ENCODE assay signal across 8 cellular contexts in the genomic region with DNA sequence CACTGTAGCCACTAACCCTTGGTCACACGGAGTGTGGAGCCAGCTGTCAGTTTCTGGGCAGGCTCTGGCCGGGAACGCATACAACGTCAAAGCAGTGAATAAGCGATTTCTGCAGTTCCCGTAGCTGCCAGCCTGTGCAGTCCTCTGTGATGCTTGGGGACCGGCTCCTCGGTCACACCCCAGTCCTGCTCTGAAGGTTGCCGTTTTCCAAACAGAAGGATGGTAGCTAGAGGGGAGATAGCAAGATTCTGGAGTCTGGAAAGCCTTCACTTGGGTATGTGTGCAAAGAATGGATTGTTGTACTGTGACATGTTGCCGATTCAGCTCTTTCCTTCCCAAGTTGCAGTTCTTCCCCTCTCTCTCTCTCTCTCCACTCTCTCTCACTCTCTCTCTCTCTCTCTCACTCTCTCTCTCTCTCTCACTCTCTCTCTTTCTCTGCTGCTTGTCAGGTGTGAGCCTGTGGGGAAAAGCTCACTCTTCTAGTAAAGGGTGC. TPM values are rescaled to one million over a fixed set of nuclear protein-coding genes. Genes with fewer than 3 reads are reported as not detected.
A peak's percentile ranks its signal among the peaks of the same experiment; 100 is the strongest.
DNase-seq lines count a peak whose midpoint lies in the region; ATAC-seq and TF ChIP-seq lines count a peak whose summit lies in the region.

No MANE protein-coding gene starts in this region.

- CTCF ChIA-PET in CD4-positive, alpha-beta T cell (lab: Charles Lee): interaction anchor here (0.5 to 3.2 kb wide), 11 partner anchors 9 to 381 kb away, joined by 3 to 16 read pairs (median 6); no protein-coding TSS in a partner anchor
- CTCF ChIA-PET in activated B cell treated with CpG ODN at 0.5 μM for 24 hours (lab: Charles Lee): interaction anchor here (1.1 to 1.7 kb wide), 2 partner anchors 10 to 42 kb away, joined by 3 to 9 read pairs; no protein-coding TSS in a partner anchor

- H2BK120ac ChIP-seq in mesenchymal stem cell (ENCODE audit: low read depth, low read length): peak overlapping the region; percentile 27

- H3K27me3 ChIP-seq in CD4-positive, alpha-beta T cell (ENCODE audit: control insufficient read depth, insufficient read depth, low read length): no peaks in the 10 kb centered on the region
- no peaks in the 10 kb centered on the region for H3K27me3 ChIP-seq in mesenchymal stem cell (ENCODE audit: control insufficient read depth in 1 of 2, insufficient read depth in 1 of 2, low read length in 2 of 2)
- no peaks in the 10 kb centered on the region for H3K27me3 ChIP-seq in stomach

- no peaks in the 10 kb centered on the region for H3K9me3 Mint-ChIP-seq in CD4-positive, alpha-beta T cell
- H3K9me3 Mint-ChIP-seq in activated B cell treated with CpG ODN at 0.5 μM for 24 hours: no peaks in the 10 kb centered on the region

- H3K27ac Mint-ChIP-seq in CD4-positive, alpha-beta T cell: peak overlapping the region; percentile 97
- H3K27ac Mint-ChIP-seq in activated B cell treated with CpG ODN at 0.5 μM for 24 hours: peak overlapping the region; percentile 95

- DNase-seq in CD4-positive, alpha-beta T cell: peak in 8 of 10 experiments; percentile 42 to 66 (median 52)
- DNase-seq in activated B cell treated with CpG ODN at 0.5 μM for 24 hours: no peak
- peak; percentile 90 for DNase-seq in coronary artery (ENCODE audit: low spot score)
- peak; percentile 73 for DNase-seq in mesenchymal stem cell
- DNase-seq in stomach: peak; percentile 61
- no peak for DNase-seq in SW 1271 (lab: John Stamatoyannopoulos, UW)

- H3K23ac ChIP-seq in mesenchymal stem cell (ENCODE audit: low read length in 2 of 2): no peak overlapping the region

- no peak overlapping the region for H2BK12ac ChIP-seq in mesenchymal stem cell (ENCODE audit: low read length in 2 of 2)

- peak overlapping the region; percentile 74 for H3K4me3 ChIP-seq in coronary artery
- peak overlapping the region; percentile 37 to 76 for H3K4me3 ChIP-seq in mesenchymal stem cell (ENCODE audit: insufficient read depth in 1 of 2, low read depth in 1 of 2, low read length in 2 of 2)
- H3K4me3 ChIP-seq in stomach: peak overlapping the region; percentile 15 to 37 (median 32)

- peaks cover 45% of the 10 kb centered on the region for H3K36me3 Mint-ChIP-seq in CD4-positive, alpha-beta T cell (ENCODE audit: low read depth)
- peaks cover 5% of the 10 kb centered on the region for H3K36me3 Mint-ChIP-seq in activated B cell treated with CpG ODN at 0.5 μM for 24 hours (ENCODE audit: low read depth)

- H2AFZ ChIP-seq in mesenchymal stem cell (ENCODE audit: low read depth, low read length): peak overlapping the region; percentile 32

- H3K4ac ChIP-seq in mesenchymal stem cell (ENCODE audit: low read depth in 1 of 2, low read length in 2 of 2): peak overlapping the region; percentile 17 to 51

- no peaks in the 10 kb centered on the region for H3K36me3 ChIP-seq in mesenchymal stem cell (ENCODE audit: control insufficient read depth in 1 of 2, insufficient read depth in 2 of 2, low read depth in 1 of 2, low read length in 2 of 2)
- H3K36me3 ChIP-seq in stomach: peaks cover 0 to 3% (median 0%) of the 10 kb centered on the region in 4 donors

- H3K14ac ChIP-seq in mesenchymal stem cell (ENCODE audit: low read length in 2 of 2): peak overlapping the region in 1 of 2 experiments; percentile 35

- intact Hi-C loops in CD4-positive, alpha-beta T cell (cut with DNase I, micrococcal nuclease): loop anchor here (1.0 to 10.0 kb wide), 4 partner anchors 9 to 1014 kb away; a partner anchor contains a TSS
- intact Hi-C loops in activated B cell treated with CpG ODN at 0.5 μM for 24 hours (cut with micrococcal nuclease) (loop anchor here (1.0 to 10.0 kb wide), 9 partner anchors 42 to 693 kb away; a partner anchor contains a TSS), stomach (cut with DNase I; ENCODE audit: low total_unique reads) (no loop called here)

- H3K9me3 ChIP-seq in CD4-positive, alpha-beta T cell (ENCODE audit: control insufficient read depth, low read length): no peaks in the 10 kb centered on the region
- H3K9me3 ChIP-seq in mesenchymal stem cell (ENCODE audit: control insufficient read depth, low read length): no peaks in the 10 kb centered on the region
- no peaks in the 10 kb centered on the region for H3K9me3 ChIP-seq in stomach

- H4K91ac ChIP-seq in mesenchymal stem cell (ENCODE audit: low read length): no peak overlapping the region

- H4K8ac ChIP-seq in mesenchymal stem cell (ENCODE audit: low read length): peak overlapping the region; percentile 75

- peak overlapping the region; percentile 99 for H3K27ac ChIP-seq in CD4-positive, alpha-beta T cell (ENCODE audit: low read depth, low read length)
- peak overlapping the region; percentile 79 to 93 for H3K27ac ChIP-seq in coronary artery
- peak overlapping the region; percentile 84 for H3K27ac ChIP-seq in mesenchymal stem cell (ENCODE audit: low read length, poor library complexity, severe bottlenecking)
- peak overlapping the region; percentile 19 to 87 (median 86) for H3K27ac ChIP-seq in stomach

- H3K18ac ChIP-seq in mesenchymal stem cell (ENCODE audit: low read depth in 1 of 2, low read length in 2 of 2): peak overlapping the region; percentile 5 to 48

- ATAC-seq in CD4-positive, alpha-beta T cell (ENCODE audit: poor library complexity): peak; percentile 36
- ATAC-seq in GM19455 (IDR thresholded peaks at IDR 0.05; ENCODE audit: unreplicated experiment) (peak; percentile 51), HG03521 (IDR thresholded peaks at IDR 0.05; ENCODE audit: unreplicated experiment) (peak; percentile 42), activated B cell treated with CpG ODN at 0.5 μM for 24 hours (ENCODE audit: low read depth) (peak; percentile 55)

- no peak overlapping the region for H2AK5ac ChIP-seq in mesenchymal stem cell (ENCODE audit: low read length, severe bottlenecking)

- H3K9ac ChIP-seq in mesenchymal stem cell (ENCODE audit: low read length): peak overlapping the region; percentile 69

- H3K4me3 Mint-ChIP-seq in CD4-positive, alpha-beta T cell: peak overlapping the region; percentile 88
- peak overlapping the region; percentile 87 for H3K4me3 Mint-ChIP-seq in activated B cell treated with CpG ODN at 0.5 μM for 24 hours

- H2BK15ac ChIP-seq in mesenchymal stem cell (ENCODE audit: low read depth, poor library complexity, severe bottlenecking): no peak overlapping the region

- POLR2A ChIA-PET in CD4-positive, alpha-beta T cell (lab: Charles Lee): interaction anchor here (0.7 to 15.8 kb wide), 11 partner anchors 12 to 895 kb away, joined by 3 to 596 read pairs (median 4); a partner anchor contains a TSS
- POLR2A ChIA-PET in activated B cell treated with CpG ODN at 0.5 μM for 24 hours (lab: Charles Lee): interaction anchor here (0.9 to 1.4 kb wide), 4 partner anchors 17 to 895 kb away, joined by 3 to 4 read pairs (median 3); no protein-coding TSS in a partner anchor

- TF ChIP-seq EP300 in stomach (IDR thresholded peaks at IDR 0.05): no peak

- peaks cover 7% of the 10 kb centered on the region for H3K79me1 ChIP-seq in mesenchymal stem cell (replicated peaks; ENCODE audit: low read length, poor library complexity, severe bottlenecking)

- peaks cover 18% of the 10 kb centered on the region for H3K4me1 ChIP-seq in mesenchymal stem cell (ENCODE audit: control insufficient read depth, insufficient read depth, low read depth, low read length)
- H3K4me1 ChIP-seq in stomach: peaks cover 30 to 70% (median 45%) of the 10 kb centered on the region in 4 donors

- H2BK5ac ChIP-seq in mesenchymal stem cell (ENCODE audit: low read depth, low read length, poor library complexity, severe bottlenecking): no peak overlapping the region

- no peak for TF ChIP-seq POLR2A in stomach (IDR thresholded peaks at IDR 0.05)

- peaks cover 95% of the 10 kb centered on the region for H3K4me1 Mint-ChIP-seq in CD4-positive, alpha-beta T cell (ENCODE audit: low read depth)
- H3K4me1 Mint-ChIP-seq in activated B cell treated with CpG ODN at 0.5 μM for 24 hours: peaks cover 76% of the 10 kb centered on the region

- WGBS in mesenchymal stem cell: 43% methylated on average over 8 of the region's 10 CpGs
- 0 to 17% (median 4%) methylated on average over 9 to 10 of the region's 10 CpGs for WGBS in stomach, 5 donors

- no peak for TF ChIP-seq CTCF in CD4-positive, alpha-beta T cell (IDR thresholded peaks at IDR 0.05)
- TF ChIP-seq CTCF in activated B cell treated with CpG ODN at 0.5 μM for 24 hours (IDR thresholded peaks at IDR 0.05) (no peak), coronary artery (IDR thresholded peaks at IDR 0.05) (peak; percentile 97), stomach (IDR thresholded peaks at IDR 0.05) (peak in 3 of 7 experiments; percentile 31 to 57 (median 50))

- H3K27me3 Mint-ChIP-seq in CD4-positive, alpha-beta T cell: peaks cover 5% of the 10 kb centered on the region
- no peaks in the 10 kb centered on the region for H3K27me3 Mint-ChIP-seq in activated B cell treated with CpG ODN at 0.5 μM for 24 hours

- H3K4me2 ChIP-seq in mesenchymal stem cell (ENCODE audit: low read length, poor library complexity, severe bottlenecking): peak overlapping the region; percentile 78

RNA-seq across cellular contexts. Expression of a gene that starts 38.7 kb away (rescaled TPM):
- not detected for total RNA-seq in CD4-positive, alpha-beta T cell
- total RNA-seq in activated B cell treated with CpG ODN at 0.5 μM for 24 hours (not detected in 2 replicates), stomach (1 to 10 TPM in 1 of 5 donors, under 1 TPM in 1, not detected in 3; 0.37 to 2.3 TPM)
- polyA plus RNA-seq in mesenchymal stem cell (2013, experiment 1 of 2): not detected
- not detected for polyA plus RNA-seq in mesenchymal stem cell (2013, experiment 2 of 2)
- under 1 TPM in 2 of 3 donors, not detected in 1; 0.08 to 0.25 TPM for polyA plus RNA-seq in stomach

Comparison
In these comparisons a context has a peak if more than half of its experiments do, and no peak if none do; other contexts are left out.
1. DNase-seq: peak in CD4-positive, alpha-beta T cell (8 of 10), coronary artery (single experiment), mesenchymal stem cell (single experiment) and stomach (single experiment); none in activated B cell treated with CpG ODN at 0.5 μM for 24 hours (single experiment) and SW 1271 (0 of 2).
2. Peak in every context shown above with its lines, with median percentiles within 50 percentile points of each other: ATAC-seq, H3K27ac ChIP-seq and H3K4me3 ChIP-seq.